Comparison of ENCODE assay signal across 2 cellular contexts in the genomic region with DNA sequence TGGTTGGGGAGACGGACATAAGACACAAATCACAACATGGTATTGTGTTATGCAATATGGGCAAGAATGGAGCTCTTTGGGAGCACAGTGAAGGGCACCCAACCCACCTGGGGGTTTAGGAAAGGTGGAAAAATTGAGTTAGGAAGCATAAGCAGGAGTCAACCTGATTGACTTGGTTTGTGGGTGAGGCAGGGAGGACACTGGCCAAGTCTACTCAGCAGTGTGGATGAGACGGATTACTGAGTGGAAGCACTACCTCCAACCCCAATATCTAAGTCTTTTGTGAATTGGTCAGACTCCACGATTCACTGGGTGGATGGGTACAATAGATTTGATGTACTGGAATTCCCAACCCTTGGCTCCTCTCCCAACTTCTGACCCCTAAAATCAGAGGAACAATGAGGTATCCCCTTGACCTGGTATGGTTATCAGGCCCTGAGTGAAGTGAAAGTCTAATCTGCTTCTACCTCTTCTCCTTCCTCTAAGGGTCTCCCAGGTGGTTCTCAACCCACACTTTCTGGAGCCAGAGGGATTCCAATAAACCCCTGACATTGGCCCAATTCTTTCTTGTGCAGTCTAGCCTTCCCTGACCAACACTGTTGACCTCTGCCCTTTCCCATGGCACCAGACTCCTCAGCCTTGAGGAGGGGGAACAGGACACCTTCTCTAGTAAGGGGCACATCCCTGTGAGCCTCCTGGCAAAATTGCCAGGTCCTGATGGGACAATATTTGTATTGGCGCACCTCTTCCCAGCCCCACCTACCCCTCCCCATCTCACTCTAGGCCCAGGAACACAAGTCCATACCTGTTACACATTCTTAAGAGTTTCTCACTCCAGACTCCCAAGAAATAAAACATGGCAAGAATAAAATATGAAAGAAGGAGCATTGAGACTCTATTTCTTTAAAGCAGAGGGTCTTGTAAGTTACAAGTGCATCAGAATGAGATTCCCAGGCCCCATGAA.
TF ChIP-seq lines count a peak whose summit lies in the region.

No MANE protein-coding gene starts in this region.

TF ChIP-seq in K562, 482 proteins besides CTCF, POLR2A, EP300 and RAD21 (continues in another document):
- TF ChIP-seq E2F8 (IDR thresholded peaks at IDR 0.05; ENCODE audit: low read depth, partially characterized antibody) (no peak), MAFF (IDR thresholded peaks at IDR 0.05; ENCODE audit: low read length) (peak; percentile 23; the same call in 1 of the 2 replicates), ZEB2 (IDR thresholded peaks at IDR 0.05) (peak; percentile 70), GATA2 (CRISPR knock-in tag; IDR thresholded peaks at IDR 0.05) (0 out of 2 replicates have a peak, but pooled peaks have one; percentile 17), KLF10 (CRISPR knock-in tag; IDR thresholded peaks at IDR 0.05) (peak; percentile 9; the same call in 1 of the 2 replicates), ZNF77 (CRISPR knock-in tag; IDR thresholded peaks at IDR 0.05) (no peak), ETV5 (CRISPR knock-in tag; IDR thresholded peaks at IDR 0.05; ENCODE audit: low read depth) (0 out of 2 replicates have a peak, but pooled peaks have one; percentile 5), CTBP1 (IDR thresholded peaks at IDR 0.05; ENCODE audit: borderline replicate concordance) (no peak), PRMT5 (CRISPR knock-in tag; IDR thresholded peaks at IDR 0.05) (no peak), IRF1 (CRISPR knock-in tag; IDR thresholded peaks at IDR 0.05; ENCODE audit: borderline replicate concordance) (peak; percentile 71; the same call in 1 of the 2 replicates), FUS (optimal IDR thresholded peaks at IDR 0.05; ENCODE audit: low read depth, low read length) (peak; percentile 98), ZC3H4 (CRISPR knock-in tag; IDR thresholded peaks at IDR 0.05; ENCODE audit: borderline replicate concordance) (peak; percentile 7; the same call in 1 of the 2 replicates), HDAC2 (IDR thresholded peaks at IDR 0.05) (0 out of 2 replicates have a peak, but pooled peaks have one; percentile 26), CEBPB (tag; IDR thresholded peaks at IDR 0.05) (peak; percentile 87), SP1 (CRISPR knock-in tag; IDR thresholded peaks at IDR 0.05) (no peak; the same call in 1 of the 2 replicates), JUN (IDR thresholded peaks at IDR 0.05; ENCODE audit: borderline replicate concordance, low read depth, low read length) (no peak), JUN (CRISPR knock-in tag; IDR thresholded peaks at IDR 0.05; ENCODE audit: borderline replicate concordance) (0 out of 2 replicates have a peak, but pooled peaks have one; percentile 67), SRSF1 (IDR thresholded peaks at IDR 0.05; ENCODE audit: low read depth, low read length) (no peak), HDAC6 (IDR thresholded peaks at IDR 0.05; ENCODE audit: low read depth, low read length) (0 out of 2 replicates have a peak, but pooled peaks have one; percentile 4), XRCC5 (IDR thresholded peaks at IDR 0.05; ENCODE audit: low read depth, low read length) (peak; percentile 36), ZNF431 (CRISPR knock-in tag; IDR thresholded peaks at IDR 0.05) (no peak; the same call in 1 of the 2 replicates), TBL1XR1 (IDR thresholded peaks at IDR 0.05; ENCODE audit: low read length in 2 of 2) (0 out of 4 replicates have a peak, but pooled peaks of 1 of the 2 experiments have one; percentile 4), CREB1 (IDR thresholded peaks at IDR 0.05) (no peak; the same call in 1 of the 2 replicates), CREB1 (CRISPR knock-in tag; IDR thresholded peaks at IDR 0.05) (no peak; the same call in 1 of the 2 replicates), TRIM24 (IDR thresholded peaks at IDR 0.05) (peak in 1 of 2 experiments; percentile 21; a peak in 1 of 4 replicates), HLTF (IDR thresholded peaks at IDR 0.05) (peak; percentile 59; the same call in 1 of the 2 replicates), E4F1 (CRISPR knock-in tag; IDR thresholded peaks at IDR 0.05; ENCODE audit: borderline replicate concordance) (no peak), ZNF384 (IDR thresholded peaks at IDR 0.05; ENCODE audit: low read depth, low read length) (no peak), TCF3 (CRISPR knock-in tag; IDR thresholded peaks at IDR 0.05) (no peak), ZNF695 (CRISPR knock-in tag; IDR thresholded peaks at IDR 0.05) (no peak)

TF ChIP-seq in liver, 16 proteins besides CTCF, POLR2A, EP300 and RAD21:
- TF ChIP-seq SP1 (IDR thresholded peaks at IDR 0.05) (peak; percentile 5), GABPA (IDR thresholded peaks at IDR 0.05 in 1 of 2, conservative IDR thresholded peaks at IDR 0.05 in 1 of 2) (no peak), JUND (IDR thresholded peaks at IDR 0.05) (peak in 1 of 2 donors; percentile 87), NR2F2 (IDR thresholded peaks at IDR 0.05) (no peak), FOXA2 (IDR thresholded peaks at IDR 0.05) (no peak), RXRA (IDR thresholded peaks at IDR 0.05) (peak in 1 of 2 donors; percentile 42), FOXA1 (IDR thresholded peaks at IDR 0.05) (no peak), TAF1 (conservative IDR thresholded peaks at IDR 0.05) (peak; percentile 16), HNF4G (IDR thresholded peaks at IDR 0.05) (no peak), HNF4A (conservative IDR thresholded peaks at IDR 0.05) (no peak), REST (IDR thresholded peaks at IDR 0.05) (no peak), EGR1 (IDR thresholded peaks at IDR 0.05; ENCODE audit: low read depth in 2 of 2) (no peak), YY1 (IDR thresholded peaks at IDR 0.05) (no peak)
- TF ChIP-seq, protein P1, sequence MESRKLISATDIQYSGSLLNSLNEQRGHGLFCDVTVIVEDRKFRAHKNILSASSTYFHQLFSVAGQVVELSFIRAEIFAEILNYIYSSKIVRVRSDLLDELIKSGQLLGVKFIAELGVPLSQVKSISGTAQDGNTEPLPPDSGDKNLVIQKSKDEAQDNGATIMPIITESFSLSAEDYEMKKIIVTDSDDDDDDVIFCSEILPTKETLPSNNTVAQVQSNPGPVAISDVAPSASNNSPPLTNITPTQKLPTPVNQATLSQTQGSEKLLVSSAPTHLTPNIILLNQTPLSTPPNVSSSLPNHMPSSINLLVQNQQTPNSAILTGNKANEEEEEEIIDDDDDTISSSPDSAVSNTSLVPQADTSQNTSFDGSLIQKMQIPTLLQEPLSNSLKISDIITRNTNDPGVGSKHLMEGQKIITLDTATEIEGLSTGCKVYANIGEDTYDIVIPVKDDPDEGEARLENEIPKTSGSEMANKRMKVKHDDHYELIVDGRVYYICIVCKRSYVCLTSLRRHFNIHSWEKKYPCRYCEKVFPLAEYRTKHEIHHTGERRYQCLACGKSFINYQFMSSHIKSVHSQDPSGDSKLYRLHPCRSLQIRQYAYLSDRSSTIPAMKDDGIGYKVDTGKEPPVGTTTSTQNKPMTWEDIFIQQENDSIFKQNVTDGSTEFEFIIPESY (IDR thresholded peaks at IDR 0.05), result no peak
- TF ChIP-seq, protein P2, sequence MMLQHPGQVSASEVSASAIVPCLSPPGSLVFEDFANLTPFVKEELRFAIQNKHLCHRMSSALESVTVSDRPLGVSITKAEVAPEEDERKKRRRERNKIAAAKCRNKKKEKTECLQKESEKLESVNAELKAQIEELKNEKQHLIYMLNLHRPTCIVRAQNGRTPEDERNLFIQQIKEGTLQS (IDR thresholded peaks at IDR 0.05), result peak; percentile 43
- TF ChIP-seq, protein P3, sequence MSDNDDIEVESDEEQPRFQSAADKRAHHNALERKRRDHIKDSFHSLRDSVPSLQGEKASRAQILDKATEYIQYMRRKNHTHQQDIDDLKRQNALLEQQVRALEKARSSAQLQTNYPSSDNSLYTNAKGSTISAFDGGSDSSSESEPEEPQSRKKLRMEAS (IDR thresholded peaks at IDR 0.05), result no peak
